ENCODE assay signal across 11 cellular contexts in the genomic region with DNA sequence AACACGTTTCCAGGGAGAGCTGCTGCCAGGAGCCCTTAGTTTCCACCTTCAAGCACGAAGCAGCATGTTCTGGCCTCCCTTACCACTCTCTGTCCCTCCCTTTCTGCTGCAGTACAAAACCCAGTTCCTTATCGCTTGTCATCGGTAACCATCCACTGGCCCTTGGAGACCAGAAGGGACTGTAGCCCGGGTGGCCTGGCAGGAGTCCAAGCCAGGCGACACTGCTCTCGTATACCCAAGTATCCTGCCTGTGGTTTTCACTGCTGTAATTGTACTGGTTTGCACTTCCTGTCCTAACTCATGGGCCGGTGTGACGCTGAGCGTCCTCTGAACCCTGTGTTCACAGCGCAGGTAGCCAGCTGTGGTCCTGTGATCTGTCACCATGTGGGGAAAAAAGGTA.
DNase-seq lines count a peak whose midpoint lies in the region; ATAC-seq and TF ChIP-seq lines count a peak whose summit lies in the region.
"Had no signal": no experiment of that assay in that cellular context is flagged by ENCODE, and none has a peak within 500 bp of the region (broad histone marks: within the 10 kb centered on the region; RNA-seq: fewer than 3 reads in every experiment).

No MANE protein-coding gene starts in this region.

- no peak for TF ChIP-seq POLR2A in suprapubic skin (IDR thresholded peaks at IDR 0.05)

- no peak overlapping the region for H2BK12ac ChIP-seq in neuronal stem cell (ENCODE audit: low read length)

- H3K14ac ChIP-seq in neuronal stem cell (ENCODE audit: low read length): no peak overlapping the region

- H3K23ac ChIP-seq in neuronal stem cell (ENCODE audit: low read depth, low read length, poor library complexity): peak overlapping the region; percentile 16

- H4K8ac ChIP-seq in neuronal stem cell (ENCODE audit: low read depth, low read length): no peak overlapping the region

- no peak overlapping the region for H2BK15ac ChIP-seq in neuronal stem cell (ENCODE audit: low read length)

- H3K4me3 ChIP-seq in neuronal stem cell (ENCODE audit: low read length in 2 of 2) (no peak overlapping the region), suprapubic skin (no peak overlapping the region), foreskin fibroblast (ENCODE audit: low read depth in 1 of 2, low read length in 2 of 2) (no peak overlapping the region)

- H3K4me2 ChIP-seq in neuronal stem cell (ENCODE audit: insufficient read depth, low read length, poor library complexity, severe bottlenecking): no peak overlapping the region

- no peak overlapping the region for H3K18ac ChIP-seq in neuronal stem cell (ENCODE audit: low read length)

- H2AFZ ChIP-seq in neuronal stem cell (ENCODE audit: low read length): no peak overlapping the region

- H2AK5ac ChIP-seq in neuronal stem cell (ENCODE audit: low read depth, low read length): peak overlapping the region; percentile 30

- no peak overlapping the region for H3K9ac ChIP-seq in neuronal stem cell (ENCODE audit: low read depth, low read length, poor library complexity)

- H2BK120ac ChIP-seq in neuronal stem cell (ENCODE audit: low read depth, low read length): no peak overlapping the region

- ATAC-seq in HG02981 (IDR thresholded peaks at IDR 0.05; ENCODE audit: unreplicated experiment): peak; percentile 79
- ATAC-seq: naive thymus-derived CD8-positive, alpha-beta T cell; Panc1 had no signal

- H2BK5ac ChIP-seq in neuronal stem cell (ENCODE audit: low read length): no peak overlapping the region

- no peak overlapping the region for H3K4ac ChIP-seq in neuronal stem cell (ENCODE audit: low read length)

- H3K27ac ChIP-seq in neuronal stem cell (replicated peaks; ENCODE audit: low read length) (no peak overlapping the region), suprapubic skin (no peak overlapping the region)

- no peaks in the 10 kb centered on the region for H3K36me3 ChIP-seq in neuronal stem cell (replicated peaks in 1 of 2; ENCODE audit: control insufficient read depth in 2 of 2, insufficient read depth in 2 of 2, low read length in 2 of 2)
- H3K36me3 ChIP-seq in suprapubic skin: no peaks in the 10 kb centered on the region

- TF ChIP-seq CTCF in suprapubic skin (IDR thresholded peaks at IDR 0.05): no peak
- TF ChIP-seq CTCF in foreskin fibroblast (IDR thresholded peaks at IDR 0.05; ENCODE audit: low read depth, low read length): no peak

- H3K4me1 ChIP-seq in neuronal stem cell (ENCODE audit: control insufficient read depth in 2 of 2, insufficient read depth in 1 of 2, low read depth in 1 of 2, low read length in 2 of 2) (no peaks in the 10 kb centered on the region), suprapubic skin (no peaks in the 10 kb centered on the region)

- WGBS in neuronal stem cell (ENCODE audit: extremely low coverage in 2 of 2, insufficient read length in 2 of 2, insufficient replicate concordance in 1 of 2), 2 donors: no CpG with 5 or more reads among the region's 11 CpGs
- 74% methylated on average over 7 of the region's 11 CpGs for WGBS in suprapubic skin

- no peak overlapping the region for H4K91ac ChIP-seq in neuronal stem cell (ENCODE audit: low read depth, low read length, poor library complexity)

- DNase-seq in DMS79 treated with DMSO at 0.1 percent for 48 hours (lab: John Stamatoyannopoulos, UW) (peak; percentile 39), DMS79 (lab: John Stamatoyannopoulos, UW) (no peak), UCSD-AML1 (lab: John Stamatoyannopoulos, UW; ENCODE audit: unreplicated experiment) (peak; percentile 55), neuronal stem cell (ENCODE audit: low spot score) (no peak), suprapubic skin (ENCODE audit: low spot score in 2 of 2) (no peak), foreskin fibroblast (no peak)
- no peak for DNase-seq in stimulated activated CD4-positive, alpha-beta T cell treated with anti-CD3 and anti-CD28 coated beads, Interleukin-2, amount 100 ng/mL, for 48 hours
- DNase-seq: activated naive CD8-positive, alpha-beta T cell treated with anti-CD3 and anti-CD28 coated beads, Interleukin-2, amount 10 ng/mL, durations not matched to agents 7 days and 5 days; naive thymus-derived CD8-positive, alpha-beta T cell had no signal

- no peaks in the 10 kb centered on the region for H3K9me3 ChIP-seq in neuronal stem cell (replicated peaks in 1 of 2; ENCODE audit: control insufficient read depth in 2 of 2, insufficient read depth in 1 of 2, low read depth in 1 of 2, low read length in 2 of 2)
- H3K9me3 ChIP-seq in suprapubic skin: no peaks in the 10 kb centered on the region

- TF ChIP-seq EP300 in suprapubic skin (IDR thresholded peaks at IDR 0.05): no peak

- no peaks in the 10 kb centered on the region for H3K79me1 ChIP-seq in neuronal stem cell (ENCODE audit: low read depth, low read length)

- H3K27me3 ChIP-seq in neuronal stem cell (ENCODE audit: control insufficient read depth in 3 of 3, insufficient read depth in 3 of 3, low read depth in 1 of 3, low read length in 3 of 3) (no peaks in the 10 kb centered on the region), suprapubic skin (no peaks in the 10 kb centered on the region)

Comparison
In these comparisons a context has a peak if more than half of its experiments do, and no peak if none do; other contexts are left out.
1. DNase-seq: peak in DMS79 treated with DMSO at 0.1 percent for 48 hours (single experiment) and UCSD-AML1 (single experiment); none in DMS79 (single experiment), neuronal stem cell (single experiment), suprapubic skin (0 of 2), foreskin fibroblast (0 of 2) and stimulated activated CD4-positive, alpha-beta T cell treated with anti-CD3 and anti-CD28 coated beads, Interleukin-2, amount 100 ng/mL, for 48 hours (0 of 2).